Comparison of ENCODE assay signal across 15 cellular contexts in genomic region chr6:1916334-1916985, GRCh38.
DNase-seq lines count a peak whose midpoint lies in the region; ATAC-seq, FAIRE-seq and TF ChIP-seq lines count a peak whose summit lies in the region.
"Had no signal": no experiment of that assay in that cellular context is flagged by ENCODE, and none has a peak within 500 bp of the region (broad histone marks: within the 10 kb centered on the region; RNA-seq: fewer than 3 reads in every experiment).

No MANE protein-coding gene starts in this region.

- no peak for TF ChIP-seq RAD21 in K562 (CRISPR knock-in tag; conservative IDR thresholded peaks at IDR 0.05 in 1 of 2, IDR thresholded peaks at IDR 0.05 in 1 of 2)

- H2AFZ ChIP-seq in K562 (ENCODE audit: low read depth, low read length): no peak overlapping the region
- H2AFZ ChIP-seq: parathyroid adenoma had no signal

- no peak overlapping the region for H3K4me2 ChIP-seq in K562 (ENCODE audit: insufficient read depth, low read length)

- ATAC-seq in K562: no peak
- ATAC-seq: upper lobe of right lung had no signal

- TF ChIP-seq POLR2A in K562 (conservative IDR thresholded peaks at IDR 0.05) (no peak), ovary (IDR thresholded peaks at IDR 0.05) (no peak)

- no peaks in the 10 kb centered on the region; the same call in 1 of the 2 replicates for H4K20me1 ChIP-seq in K562 (replicated peaks; ENCODE audit: control insufficient read depth, insufficient read depth, low read length)

- WGBS in K562 (ENCODE audit: insufficient coverage, low coverage, missing lambda C conversion rate): 13% methylated on average over 8 of the region's 8 CpGs
- WGBS in ovary, 3 donors: 89 to 93% (median 93%) methylated on average over 8 of the region's 8 CpGs

- H3K36me3 Mint-ChIP-seq in activated T-helper 1 cell treated with anti-CD3 and anti-CD28 coated beads, Interleukin-12 subunit alpha, Interleukin-12 subunit beta, Interleukin-2, Interleukin-4 antibody, amounts not matched to agents 30 ng/mL and 10 ng/mL and 1 ng/mL, durations not matched to agents 14 hours and 24 hours and 36 hours (ENCODE audit: low read depth): no peaks in the 10 kb centered on the region

- no peak for FAIRE-seq in K562 (lab: Jason Lieb, UNC)
- no peak for FAIRE-seq in kidney (lab: Jason Lieb, UNC)
- FAIRE-seq: GM12892, HTR-8/SVneo had no signal

- H3K36me3 ChIP-seq in K562 (ENCODE audit: control insufficient read depth, insufficient read depth, low read length) (no peaks in the 10 kb centered on the region), kidney epithelial cell (ENCODE audit: control insufficient read depth, insufficient read depth, low read length) (no peaks in the 10 kb centered on the region), ovary (no peaks in the 10 kb centered on the region), kidney (ENCODE audit: control insufficient read depth in 1 of 2, insufficient read depth in 2 of 2, low read length in 2 of 2) (no peaks in the 10 kb centered on the region)
- H3K36me3 ChIP-seq: upper lobe of right lung had no signal

- H3K27me3 Mint-ChIP-seq in activated T-helper 1 cell treated with anti-CD3 and anti-CD28 coated beads, Interleukin-12 subunit alpha, Interleukin-12 subunit beta, Interleukin-2, Interleukin-4 antibody, amounts not matched to agents 30 ng/mL and 10 ng/mL and 1 ng/mL, durations not matched to agents 14 hours and 24 hours and 36 hours (ENCODE audit: insufficient read depth): no peaks in the 10 kb centered on the region

- H3K27ac Mint-ChIP-seq in activated T-helper 1 cell treated with anti-CD3 and anti-CD28 coated beads, Interleukin-12 subunit alpha, Interleukin-12 subunit beta, Interleukin-2, Interleukin-4 antibody, amounts not matched to agents 30 ng/mL and 10 ng/mL and 1 ng/mL, durations not matched to agents 14 hours and 24 hours and 36 hours: no peak overlapping the region

- DNase-seq in AG04450 (ENCODE audit: low read depth, low spot score) (peak; percentile 21), HS-27A (ENCODE audit: low read depth) (peak; percentile 19), K562 (ENCODE audit: extremely low read depth in 1 of 4, low spot score in 3 of 4) (no peak), kidney epithelial cell (ENCODE audit: low read depth) (peak; percentile 84), ovary (no peak), kidney (no peak)
- DNase-seq in activated CD4-positive, CD25-positive, alpha-beta regulatory T cell (lab: John Stamatoyannopoulos, UW): no peak
- DNase-seq in activated T-helper 1 cell treated with anti-CD3 and anti-CD28 coated beads, Interleukin-12 subunit alpha, Interleukin-12 subunit beta, Interleukin-2, Interleukin-4 antibody, amounts not matched to agents 30 ng/mL and 10 ng/mL and 1 ng/mL, durations not matched to agents 14 hours and 24 hours and 36 hours (ENCODE audit: low spot score): no peak
- DNase-seq: effector CD4-positive, alpha-beta T cell; NCI-H2081 treated with DMSO at 0.1 percent for 48 hours; upper lobe of right lung had no signal

- H3K79me2 ChIP-seq in K562 (ENCODE audit: control insufficient read depth, insufficient read depth, low read length): no peaks in the 10 kb centered on the region
- H3K79me2 ChIP-seq: parathyroid adenoma had no signal

- BruUV-seq in K562 (replicated peaks; lab: Mats Ljungman, UMichigan): no TSS peak

- H3K9ac ChIP-seq in K562 (ENCODE audit: insufficient read depth in 1 of 2, low read depth in 2 of 2, low read length in 2 of 2) (no peak overlapping the region), kidney (ENCODE audit: low read length in 2 of 2) (no peak overlapping the region)
- H3K9ac ChIP-seq: parathyroid adenoma had no signal

- in situ Hi-C loops in K562 (cut with MboI): no loop called here

- CTCF ChIA-PET in AG04450 (lab: Charles Lee) (interaction anchor here (0.6 kb wide), 2 partner anchors 13 to 438 kb away, joined by 3 read pairs; no protein-coding TSS in a partner anchor), K562 (lab: Yijun Ruan, JAX; ENCODE audit: low intra/inter-chr PET ratio) (no interaction called here)

- H3K4me1 Mint-ChIP-seq in activated T-helper 1 cell treated with anti-CD3 and anti-CD28 coated beads, Interleukin-12 subunit alpha, Interleukin-12 subunit beta, Interleukin-2, Interleukin-4 antibody, amounts not matched to agents 30 ng/mL and 10 ng/mL and 1 ng/mL, durations not matched to agents 14 hours and 24 hours and 36 hours (ENCODE audit: low read depth): peaks cover 14% of the 10 kb centered on the region

- H3K27me3 ChIP-seq in AG04450 (ENCODE audit: control insufficient read depth, insufficient read depth, low read length) (no peaks in the 10 kb centered on the region), K562 (ENCODE audit: control insufficient read depth in 2 of 2, insufficient read depth in 2 of 2, low read length in 2 of 2) (peaks cover 0 to 18% of the 10 kb centered on the region in 2 experiments; a peak in 1 of 5 replicates), kidney epithelial cell (ENCODE audit: control insufficient read depth, insufficient read depth, low read length) (no peaks in the 10 kb centered on the region), ovary (no peaks in the 10 kb centered on the region)
- H3K27me3 ChIP-seq: upper lobe of right lung had no signal

- no peaks in the 10 kb centered on the region for H3K9me3 Mint-ChIP-seq in activated T-helper 1 cell treated with anti-CD3 and anti-CD28 coated beads, Interleukin-12 subunit alpha, Interleukin-12 subunit beta, Interleukin-2, Interleukin-4 antibody, amounts not matched to agents 30 ng/mL and 10 ng/mL and 1 ng/mL, durations not matched to agents 14 hours and 24 hours and 36 hours
- H3K9me3 Mint-ChIP-seq: immature natural killer cell had no signal

- H3K4me3 ChIP-seq in AG04450 (ENCODE audit: low read depth, low read length) (no peak overlapping the region), K562 (no peak overlapping the region), kidney epithelial cell (ENCODE audit: low read depth, low read length) (no peak overlapping the region), ovary (no peak overlapping the region), kidney (ENCODE audit: low read length in 2 of 2) (no peak overlapping the region)
- H3K4me3 ChIP-seq: upper lobe of right lung had no signal

- POLR2A ChIA-PET in AG04450 (lab: Yijun Ruan, JAX): no interaction called here
- POLR2A ChIA-PET in K562 (lab: Yijun Ruan, JAX): no interaction called here

- TF ChIP-seq EP300 in K562 (IDR thresholded peaks at IDR 0.05; ENCODE audit: low read length) (no peak), ovary (IDR thresholded peaks at IDR 0.05) (no peak)

- H3K9me3 ChIP-seq in AG04450 (ENCODE audit: control insufficient read depth, insufficient read depth, low read length) (no peaks in the 10 kb centered on the region), K562 (replicated peaks; ENCODE audit: control insufficient read depth, insufficient read depth, low read depth, low read length) (no peaks in the 10 kb centered on the region), ovary (no peaks in the 10 kb centered on the region), kidney (ENCODE audit: control insufficient read depth in 1 of 2, low read length in 2 of 2) (no peaks in the 10 kb centered on the region)
- H3K9me3 ChIP-seq: upper lobe of right lung had no signal

- no peaks in the 10 kb centered on the region for H3K9me1 ChIP-seq in K562 (ENCODE audit: control insufficient read depth, insufficient read depth, low read length)

- H3K4me1 ChIP-seq in K562 (replicated peaks in 1 of 2; ENCODE audit: control insufficient read depth in 2 of 2, insufficient read depth in 2 of 2, low read length in 2 of 2) (no peaks in the 10 kb centered on the region), ovary (ENCODE audit: insufficient read depth) (peaks cover 7% of the 10 kb centered on the region), kidney (ENCODE audit: control insufficient read depth in 1 of 2, insufficient read depth in 1 of 2, low read depth in 1 of 2, low read length in 2 of 2) (no peaks in the 10 kb centered on the region)
- H3K4me1 ChIP-seq: parathyroid adenoma, upper lobe of right lung had no signal

- peak overlapping the region; percentile 22 for H3K27ac ChIP-seq in AG04450 (ENCODE audit: low read depth, low read length)
- H3K27ac ChIP-seq in K562 (ENCODE audit: extremely low read depth, low read depth, low read length): no peak overlapping the region
- no peak overlapping the region for H3K27ac ChIP-seq in ovary
- no peak overlapping the region for H3K27ac ChIP-seq in kidney (ENCODE audit: low read depth in 2 of 2, low read length in 2 of 2)
- H3K27ac ChIP-seq: parathyroid adenoma, upper lobe of right lung had no signal

- TF ChIP-seq CTCF in AG04450 (IDR thresholded peaks at IDR 0.05; ENCODE audit: low read depth, low read length): no peak
- TF ChIP-seq CTCF in K562 (IDR thresholded peaks at IDR 0.05 in 2 of 3, conservative IDR thresholded peaks at IDR 0.05 in 1 of 3; ENCODE audit: insufficient read depth in 2 of 3, low read depth in 1 of 3, low read length in 3 of 3): no peak
- TF ChIP-seq CTCF in kidney epithelial cell (IDR thresholded peaks at IDR 0.05; ENCODE audit: insufficient read depth, low read length, poor library complexity, severe bottlenecking): no peak
- TF ChIP-seq CTCF in ovary (IDR thresholded peaks at IDR 0.05): no peak
- no peak for TF ChIP-seq CTCF in kidney (IDR thresholded peaks at IDR 0.05; ENCODE audit: borderline replicate concordance, extremely low read depth, insufficient read depth)

- H3K4me3 Mint-ChIP-seq in activated T-helper 1 cell treated with anti-CD3 and anti-CD28 coated beads, Interleukin-12 subunit alpha, Interleukin-12 subunit beta, Interleukin-2, Interleukin-4 antibody, amounts not matched to agents 30 ng/mL and 10 ng/mL and 1 ng/mL, durations not matched to agents 14 hours and 24 hours and 36 hours: no peak overlapping the region

- intact Hi-C loops in K562 (cut with micrococcal nuclease): no loop called here
- intact Hi-C loops in activated T-helper 1 cell treated with anti-CD3 and anti-CD28 coated beads, Interleukin-12 subunit alpha, Interleukin-12 subunit beta, Interleukin-2, Interleukin-4 antibody, amounts not matched to agents 30 ng/mL and 10 ng/mL and 1 ng/mL, durations not matched to agents 14 hours and 24 hours and 36 hours (cut with micrococcal nuclease): no loop called here
- intact Hi-C loops in ovary (cut with DNase I): no loop called here
- intact Hi-C loops in kidney (cut with DNase I): no loop called here

TF ChIP-seq in K562, 482 proteins besides CTCF, POLR2A, EP300 and RAD21 (continues in another document):
- TF ChIP-seq NFIX (CRISPR knock-in tag; IDR thresholded peaks at IDR 0.05; ENCODE audit: low read depth): no peak

Comparison
In these comparisons a context has a peak if more than half of its experiments do, and no peak if none do; other contexts are left out.
1. DNase-seq: peak in AG04450 (single experiment), HS-27A (single experiment) and kidney epithelial cell (single experiment); none in K562 (0 of 4), activated CD4-positive, CD25-positive, alpha-beta regulatory T cell (0 of 4), activated T-helper 1 cell treated with anti-CD3 and anti-CD28 coated beads, Interleukin-12 subunit alpha, Interleukin-12 subunit beta, Interleukin-2, Interleukin-4 antibody, amounts not matched to agents 30 ng/mL and 10 ng/mL and 1 ng/mL, durations not matched to agents 14 hours and 24 hours and 36 hours (single experiment), ovary (0 of 5) and kidney (single experiment).